In genomic region chr5:126479810-126480209, GRCh38 we compare ENCODE assay signal across 21 cellular contexts. TPM values are rescaled to one million over a fixed set of nuclear protein-coding genes. Genes with fewer than 3 reads are reported as not detected.
DNase-seq lines count a peak whose midpoint lies in the region; ATAC-seq and TF ChIP-seq lines count a peak whose summit lies in the region.
"Had no signal": no experiment of that assay in that cellular context is flagged by ENCODE, and none has a peak within 500 bp of the region (broad histone marks: within the 10 kb centered on the region; RNA-seq: fewer than 3 reads in every experiment).

No MANE protein-coding gene starts in this region.

- TF ChIP-seq CTCF in heart right ventricle (IDR thresholded peaks at IDR 0.05) (no peak), prostate gland (IDR thresholded peaks at IDR 0.05) (no peak), tibial artery (IDR thresholded peaks at IDR 0.05) (no peak)

- TF ChIP-seq POLR2A in prostate gland (IDR thresholded peaks at IDR 0.05): no peak

- intact Hi-C loops in heart right ventricle (cut with DNase I) (loop anchor here in 2 of 10 donors (2.0 to 10.0 kb wide), 2 partner anchors 55 to 57 kb away; partner anchors contain the start of gene GRAMD2B (in 1 of the 2)), prostate gland (cut with DNase I) (no loop called here), tibial artery (cut with DNase I; ENCODE audit: low total_unique reads) (no loop called here)
- intact Hi-C loops in CD4-positive, alpha-beta memory T cell (cut with micrococcal nuclease): no loop called here

- POLR2A ChIA-PET in CD4-positive, alpha-beta memory T cell (lab: Charles Lee; ENCODE audit: partially characterized antibody): no interaction called here

- no peaks in the 10 kb centered on the region for H3K4me1 Mint-ChIP-seq in CD4-positive, alpha-beta memory T cell
- H3K4me1 Mint-ChIP-seq: T-cell had no signal

- H3K36me3 ChIP-seq in heart right ventricle (peaks cover 0 to 98% (median 35%) of the 10 kb centered on the region in 9 donors), prostate gland (peaks cover 0 to 10% of the 10 kb centered on the region in 2 donors), tibial artery (peaks cover 44 to 58% (median 50%) of the 10 kb centered on the region in 3 donors)
- no peaks in the 10 kb centered on the region for H3K36me3 ChIP-seq in CD4-positive, alpha-beta memory T cell (ENCODE audit: insufficient read depth, low read length)

- H3K4me3 ChIP-seq in heart right ventricle (no peak overlapping the region), prostate gland (no peak overlapping the region), tibial artery (no peak overlapping the region)
- no peak overlapping the region for H3K4me3 ChIP-seq in CD4-positive, alpha-beta memory T cell (ENCODE audit: low read length in 2 of 2)
- H3K4me3 ChIP-seq: Peyer's patch, SJSA1 had no signal

- no peak overlapping the region for H3K27ac Mint-ChIP-seq in CD4-positive, alpha-beta memory T cell
- H3K27ac Mint-ChIP-seq: activated naive CD4-positive, alpha-beta T cell treated with anti-CD3 and anti-CD28 coated beads for 36 hours; T-cell had no signal

- H3K27me3 ChIP-seq in heart right ventricle (no peaks in the 10 kb centered on the region), prostate gland (replicated peaks; ENCODE audit: insufficient read depth) (no peaks in the 10 kb centered on the region), tibial artery (no peaks in the 10 kb centered on the region)
- H3K27me3 ChIP-seq in CD4-positive, alpha-beta memory T cell (ENCODE audit: insufficient read depth, low read length): no peaks in the 10 kb centered on the region
- H3K27me3 ChIP-seq: Peyer's patch, SJSA1 had no signal

- WGBS in heart right ventricle, 2 donors: 35 to 68% methylated on average over 2 of the region's 2 CpGs
- 43% methylated on average over 2 of the region's 2 CpGs for WGBS in prostate gland

- H3K4me3 Mint-ChIP-seq in CD4-positive, alpha-beta memory T cell: no peak overlapping the region
- H3K4me3 Mint-ChIP-seq: activated naive CD4-positive, alpha-beta T cell treated with anti-CD3 and anti-CD28 coated beads for 36 hours; naive thymus-derived CD8-positive, alpha-beta T cell; T-cell had no signal

- H3K9me3 ChIP-seq in heart right ventricle (no peaks in the 10 kb centered on the region), prostate gland (no peaks in the 10 kb centered on the region), tibial artery (no peaks in the 10 kb centered on the region)
- H3K9me3 ChIP-seq in CD4-positive, alpha-beta memory T cell (ENCODE audit: control insufficient read depth in 1 of 2, low read length in 2 of 2): no peaks in the 10 kb centered on the region
- H3K9me3 ChIP-seq: Peyer's patch, SJSA1 had no signal

- H3K27ac ChIP-seq in caudate nucleus (ENCODE audit: low read depth, low read length): peak overlapping the region; percentile 93
- peak overlapping the region in 6 of 10 donors; percentile 28 to 68 (median 43) for H3K27ac ChIP-seq in heart right ventricle
- H3K27ac ChIP-seq in prostate gland: peak overlapping the region; percentile 37 to 56
- H3K27ac ChIP-seq in tibial artery: peak overlapping the region; percentile 67 to 69
- H3K27ac ChIP-seq in CD4-positive, alpha-beta memory T cell (ENCODE audit: low read depth, low read length): no peak overlapping the region
- H3K27ac ChIP-seq: Peyer's patch, SJSA1 had no signal

- CTCF ChIA-PET in CD4-positive, alpha-beta memory T cell (lab: Charles Lee; ENCODE audit: partially characterized antibody): interaction anchor here (1.1 kb wide), 1 partner anchor 60 kb away, joined by 3 read pairs; no protein-coding TSS in a partner anchor

- no peaks in the 10 kb centered on the region for H3K9me3 Mint-ChIP-seq in CD4-positive, alpha-beta memory T cell
- H3K9me3 Mint-ChIP-seq: activated naive CD4-positive, alpha-beta T cell treated with anti-CD3 and anti-CD28 coated beads for 36 hours; naive thymus-derived CD8-positive, alpha-beta T cell; T-cell had no signal

- DNase-seq in caudate nucleus (lab: John Stamatoyannopoulos, UW): peak in 3 of 61 donors; percentile 8 to 17 (median 13)
- DNase-seq in heart right ventricle: no peak
- no peak for DNase-seq in prostate gland (ENCODE audit: low spot score)
- DNase-seq in tibial artery: no peak
- no peak for DNase-seq in NCI-H524 treated with DMSO at 0.1 percent for 48 hours (lab: John Stamatoyannopoulos, UW)
- no peak for DNase-seq in NCI-H226
- DNase-seq in CD4-positive, alpha-beta memory T cell: no peak
- DNase-seq: activated CD4-positive, alpha-beta T cell treated with anti-CD3 and anti-CD28 coated beads, Interleukin-2, amount 50 U/mL, for 4 hours; activated naive CD4-positive, alpha-beta T cell treated with anti-CD3 and anti-CD28 coated beads for 36 hours; IMR-90; naive thymus-derived CD8-positive, alpha-beta T cell; NCI-H1048; NCI-H187; NCI-H2171 treated with DMSO at 0.1 percent for 48 hours; NCI-H524; Peyer's patch; stimulated activated CD4-positive, alpha-beta T cell treated with anti-CD3 and anti-CD28 coated beads, Interleukin-12 subunit alpha, Interleukin-12 subunit beta, amount 100 ng/mL, for 4 hours; stimulated activated CD4-positive, alpha-beta T cell treated with anti-CD3 and anti-CD28 coated beads, Interleukin-4, amount 100 ng/mL, for 1 hour; substantia nigra; T-cell had no signal

- ATAC-seq in heart right ventricle: peak in 7 of 8 donors; percentile 39 to 79 (median 67)
- ATAC-seq: naive thymus-derived CD8-positive, alpha-beta T cell; T-cell had no signal

- H3K27me3 Mint-ChIP-seq in CD4-positive, alpha-beta memory T cell: no peaks in the 10 kb centered on the region
- H3K27me3 Mint-ChIP-seq: naive thymus-derived CD8-positive, alpha-beta T cell; T-cell had no signal

- H3K4me1 ChIP-seq in heart right ventricle: peaks cover 0 to 34% (median 4%) of the 10 kb centered on the region in 9 donors
- H3K4me1 ChIP-seq in prostate gland (replicated peaks): peaks cover 5% of the 10 kb centered on the region
- H3K4me1 ChIP-seq in tibial artery: peaks cover 0 to 42% (median 25%) of the 10 kb centered on the region in 4 donors
- no peaks in the 10 kb centered on the region for H3K4me1 ChIP-seq in CD4-positive, alpha-beta memory T cell (ENCODE audit: insufficient read depth, low read length)
- H3K4me1 ChIP-seq: Peyer's patch, SJSA1 had no signal

- H3K36me3 Mint-ChIP-seq in CD4-positive, alpha-beta memory T cell: peaks cover 39 to 42% of the 10 kb centered on the region in 2 donors

RNA-seq across cellular contexts. Expression of gene GRAMD2B, which starts 56.6 kb away (rescaled TPM):
- total RNA-seq in heart right ventricle: 10 to 100 TPM; 29.1 to 47.3 (median 35.3) TPM
- 10 to 100 TPM; 10.7 to 13.3 TPM for polyA plus RNA-seq in heart right ventricle
- total RNA-seq in prostate gland: 10 to 100 TPM; 32.1 to 34.4 TPM
- total RNA-seq in CD4-positive, alpha-beta memory T cell: 1 to 10 TPM; 4.8 to 6.1 TPM
- polyA plus RNA-seq in CD4-positive, alpha-beta memory T cell: 1 to 10 TPM; 4.0 to 5.5 TPM

Comparison
In these comparisons a context has a peak if more than half of its experiments do, and no peak if none do; other contexts are left out.
1. RNA of gene GRAMD2B, which starts 56.6 kb away (total RNA-seq): 29.1 to 47.3 TPM in heart right ventricle and 32.1 to 34.4 TPM in prostate gland; 4.8 to 6.1 TPM in CD4-positive, alpha-beta memory T cell; every median in the first group is over 4 times any median in the second.